In the genomic region with DNA sequence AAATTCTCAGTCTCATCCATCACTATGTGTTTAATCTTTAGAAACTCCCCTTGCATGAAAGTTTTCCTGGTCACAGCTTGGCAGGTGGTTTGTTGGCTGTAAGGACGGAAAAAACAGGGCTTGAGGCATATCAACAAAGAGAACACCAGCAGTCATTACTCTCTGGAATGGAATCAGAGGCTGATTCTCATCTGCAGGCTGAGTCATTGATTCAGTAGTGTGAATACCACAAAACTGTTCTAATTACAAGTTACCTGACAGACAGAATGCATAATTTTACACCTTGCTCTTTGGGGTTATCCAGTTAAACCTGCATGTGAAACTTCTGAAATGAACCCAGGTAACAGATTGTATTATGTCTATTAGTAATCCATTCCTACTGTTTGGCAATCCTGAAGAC, we compare ENCODE assay signal across 36 cellular contexts. TPM values are rescaled to one million over a fixed set of nuclear protein-coding genes. Genes with fewer than 3 reads are reported as not detected.
"Had no signal": no experiment of that assay in that cellular context is flagged by ENCODE, and none has a peak within 500 bp of the region (broad histone marks: within the 10 kb centered on the region; RNA-seq: fewer than 3 reads in every experiment).

No MANE protein-coding gene starts in this region.

- DNase-seq: effector CD4-positive, alpha-beta T cell; foreskin fibroblast; gastrocnemius medialis; heart left ventricle; left cardiac atrium; left lung; mesenchymal stem cell; mucosa of descending colon; naive B cell; pancreas; stimulated activated CD4-positive, alpha-beta T cell treated with anti-CD3 and anti-CD28 coated beads, Interleukin-12 subunit alpha, Interleukin-12 subunit beta, amount 100 ng/mL, for 4 hours; stimulated activated CD4-positive, alpha-beta T cell treated with anti-CD3 and anti-CD28 coated beads, Interleukin-1b, Interleukin-23, amount 100 ng/mL, for 48 hours; stimulated activated CD4-positive, alpha-beta T cell treated with anti-CD3 and anti-CD28 coated beads, Interleukin-4, amount 100 ng/mL, for 1 hour; stimulated activated CD8-positive, alpha-beta memory T cell treated with anti-CD3 and anti-CD28 coated beads, Interleukin-4, amount 100 ng/mL, for 48 hours; stimulated activated naive CD4-positive, alpha-beta T cell treated with Interleukin-2 at 50 U/mL for 16 hours; upper lobe of right lung; uterus had no signal

- H3K27ac ChIP-seq: epithelial cell of prostate, gastrocnemius medialis, hepatocyte, left lung, neutrophil, right atrium auricular region, thoracic aorta, tibial nerve, upper lobe of right lung, uterus had no signal

- H3K9me3 ChIP-seq: gastrocnemius medialis, heart left ventricle, left lung, mucosa of descending colon, neutrophil, pancreas, right atrium auricular region, thoracic aorta, tibial nerve, upper lobe of right lung, uterus had no signal

- ATAC-seq: gastrocnemius medialis; left cardiac atrium; left lung; mucosa of descending colon; natural killer cell treated with Interleukin-12 subunit alpha and Interleukin-12 subunit beta and Interleukin-15 and Interleukin-18, amount 100 ng/mL, for 72 hours; sciatic nerve had no signal

- H3K4me3 Mint-ChIP-seq: mesothelial cell of epicardium; naive B cell; natural killer cell treated with Interleukin-12 subunit alpha and Interleukin-12 subunit beta and Interleukin-15 and Interleukin-18, amount 100 ng/mL, for 72 hours; neural crest cell had no signal

- H3K36me3 ChIP-seq: gastrocnemius medialis, heart left ventricle, left lung, neutrophil, pancreas, right atrium auricular region, thoracic aorta, tibial nerve, upper lobe of right lung, uterus had no signal

- H3K4me1 Mint-ChIP-seq: mesothelial cell of epicardium, neural crest cell had no signal

- H3K4me3 ChIP-seq: gastrocnemius medialis, heart left ventricle, hepatocyte, left lung, mucosa of descending colon, pancreas, right atrium auricular region, smooth muscle cell, thoracic aorta, tibial nerve, upper lobe of right lung, uterus had no signal

- H3K27ac Mint-ChIP-seq: mesothelial cell of epicardium; natural killer cell treated with Interleukin-12 subunit alpha and Interleukin-12 subunit beta and Interleukin-15 and Interleukin-18, amount 100 ng/mL, for 72 hours; progenitor cell of endocrine pancreas had no signal

- H3K27me3 Mint-ChIP-seq: natural killer cell treated with Interleukin-12 subunit alpha and Interleukin-12 subunit beta and Interleukin-15 and Interleukin-18, amount 100 ng/mL, for 72 hours had no signal

- H3K27me3 ChIP-seq: heart left ventricle, left lung, pancreas, right atrium auricular region, tibial nerve, upper lobe of right lung, uterus had no signal

- FAIRE-seq: colon, pancreas had no signal

- H3K9me3 Mint-ChIP-seq: mesothelial cell of epicardium; naive B cell; natural killer cell treated with Interleukin-12 subunit alpha and Interleukin-12 subunit beta and Interleukin-15 and Interleukin-18, amount 100 ng/mL, for 72 hours; neural crest cell had no signal

- H3K36me3 Mint-ChIP-seq: mesothelial cell of epicardium; naive B cell; natural killer cell treated with Interleukin-12 subunit alpha and Interleukin-12 subunit beta and Interleukin-15 and Interleukin-18, amount 100 ng/mL, for 72 hours had no signal

- H3K4me1 ChIP-seq: gastrocnemius medialis, pancreas, right atrium auricular region, tibial nerve, upper lobe of right lung, uterus had no signal

- H2AFZ ChIP-seq: hepatocyte had no signal

- H3K79me2 ChIP-seq: hepatocyte had no signal

- H3K4me2 ChIP-seq: hepatocyte, smooth muscle cell had no signal

RNA-seq across cellular contexts. Expression of gene SLFN12L, which starts 11.5 kb away (rescaled TPM):
- total RNA-seq: glomerular endothelial cell, kidney epithelial cell, neural crest cell, progenitor cell of endocrine pancreas, smooth muscle cell had no signal
- polyA plus RNA-seq: hepatocyte, smooth muscle cell had no signal

RNA-seq across cellular contexts. Expression of gene SLFN14, which starts 11.6 kb away (rescaled TPM):
- total RNA-seq: esophagus mucosa; gastrocnemius medialis; hepatocyte; kidney epithelial cell; left cardiac atrium; lower leg skin; lung microvascular endothelial cell; mesothelial cell of epicardium; mucosa of descending colon; natural killer cell treated with Interleukin-12 subunit alpha and Interleukin-12 subunit beta and Interleukin-15 and Interleukin-18, amount 100 ng/mL, for 72 hours; neural crest cell; omental fat pad; pancreas; progenitor cell of endocrine pancreas; right atrium auricular region; smooth muscle cell; thoracic aorta; tibial nerve; upper lobe of right lung had no signal
- polyA plus RNA-seq: heart left ventricle, hepatocyte, pancreas, smooth muscle cell had no signal
